10 cellular contexts compared by ENCODE assay signal in genomic region chr1:66563094-66563800, GRCh38. TPM values are rescaled to one million over a fixed set of nuclear protein-coding genes. Genes with fewer than 3 reads are reported as not detected.
DNase-seq lines count a peak whose midpoint lies in the region; ATAC-seq and TF ChIP-seq lines count a peak whose summit lies in the region.
"Had no signal": no experiment of that assay in that cellular context is flagged by ENCODE, and none has a peak within 500 bp of the region (broad histone marks: within the 10 kb centered on the region; RNA-seq: fewer than 3 reads in every experiment).

No MANE protein-coding gene starts in this region.

- TF ChIP-seq CTCF in foreskin fibroblast (IDR thresholded peaks at IDR 0.05; ENCODE audit: low read depth, low read length) (no peak), osteocyte (IDR thresholded peaks at IDR 0.05) (no peak)

- H3K9me3 Mint-ChIP-seq in osteocyte (ENCODE audit: unreplicated experiment): peaks cover 4% of the 10 kb centered on the region

- H3K27me3 Mint-ChIP-seq in osteocyte (ENCODE audit: unreplicated experiment): no peaks in the 10 kb centered on the region

- ATAC-seq in SK-N-SH treated with all-trans-retinoic acid at 6 μM for 48 hours: peak; percentile 75
- ATAC-seq in GM21390 (IDR thresholded peaks at IDR 0.05; ENCODE audit: unreplicated experiment): no peak
- ATAC-seq in GM19455 (IDR thresholded peaks at IDR 0.05; ENCODE audit: unreplicated experiment): no peak

- H3K4me3 ChIP-seq in foreskin fibroblast (ENCODE audit: low read depth in 1 of 2, low read length in 2 of 2): peak overlapping the region; percentile 15 to 37

- peak overlapping the region; percentile 53 for H3K4me3 Mint-ChIP-seq in osteocyte (ENCODE audit: unreplicated experiment)

- H3K4me1 Mint-ChIP-seq in osteocyte (ENCODE audit: unreplicated experiment): peaks cover 61% of the 10 kb centered on the region

- H3K36me3 Mint-ChIP-seq in osteocyte (ENCODE audit: unreplicated experiment): peaks cover 25% of the 10 kb centered on the region

- in situ Hi-C loops in KBM-7 (cut with MboI; ENCODE audit: low pct_unique_long_range_greater_than_20kb, low sequenced_read_pairs): no loop called here

- DNase-seq in COLO829 (ENCODE audit: low spot score) (peak; percentile 56), foreskin fibroblast (peak; percentile 91 to 96), osteocyte (ENCODE audit: extremely low spot score, unreplicated experiment) (no peak), KBM-7 (no peak), NCI-H187 (lab: John Stamatoyannopoulos, UW) (no peak)
- DNase-seq: activated CD4-positive, alpha-beta T cell treated with anti-CD3 and anti-CD28 coated beads, Interleukin-2, amount 50 U/mL, for 48 hours; NCI-H2171 treated with DMSO at 0.1 percent for 48 hours had no signal

- H3K27ac Mint-ChIP-seq in osteocyte (ENCODE audit: unreplicated experiment): peak overlapping the region; percentile 99

TF ChIP-seq in SK-N-SH treated with all-trans-retinoic acid at 6 μM for 48 hours, 23 proteins besides CTCF, POLR2A, EP300 and RAD21:
- no peak for TF ChIP-seq POU6F1 (CRISPR knock-in tag; IDR thresholded peaks at IDR 0.05; ENCODE audit: borderline replicate concordance, low read depth)
- no peak for TF ChIP-seq ZC3H10 (CRISPR knock-in tag; IDR thresholded peaks at IDR 0.05)
- TF ChIP-seq ISL1 (CRISPR knock-in tag; IDR thresholded peaks at IDR 0.05): no peak
- no peak for TF ChIP-seq TOX (CRISPR knock-in tag; IDR thresholded peaks at IDR 0.05; ENCODE audit: borderline replicate concordance)

RNA-seq across cellular contexts. Expression of gene SGIP1, which starts 29.3 kb away (rescaled TPM):
- total RNA-seq in osteocyte: 118 and 123 TPM in 2 replicates

Comparison
In these comparisons a context has a peak if more than half of its experiments do, and no peak if none do; other contexts are left out.
1. DNase-seq: peak in COLO829 (single experiment) and foreskin fibroblast (2 of 2); none in osteocyte (single experiment), KBM-7 (single experiment) and NCI-H187 (0 of 2).